15 cellular contexts compared by ENCODE assay signal in genomic region chr16:84391151-84391873, GRCh38. TPM values are rescaled to one million over a fixed set of nuclear protein-coding genes. Genes with fewer than 3 reads are reported as not detected.
DNase-seq lines count a peak whose midpoint lies in the region; ATAC-seq, FAIRE-seq and TF ChIP-seq lines count a peak whose summit lies in the region.
"Had no signal": no experiment of that assay in that cellular context is flagged by ENCODE, and none has a peak within 500 bp of the region (broad histone marks: within the 10 kb centered on the region; RNA-seq: fewer than 3 reads in every experiment).

No MANE protein-coding gene starts in this region.

- no peak overlapping the region for H3K4me3 ChIP-seq in fibroblast of villous mesenchyme (ENCODE audit: low read depth, low read length)
- no peak overlapping the region for H3K4me3 ChIP-seq in HAP-1

- in situ Hi-C loops in HAP-1 (cut with MboI; ENCODE audit: low sequenced_read_pairs) = no loop called here

- DNase-seq in Ammon's horn (ENCODE audit: low spot score) (peak; percentile 77), anterior cingulate cortex (lab: John Stamatoyannopoulos, UW) (peak in 43 of 58 donors; percentile 12 to 90 (median 48)), fibroblast of villous mesenchyme (ENCODE audit: low read depth) (peak; percentile 14), nucleus accumbens (lab: John Stamatoyannopoulos, UW) (peak in 42 of 56 donors; percentile 6 to 79 (median 33)), GM19239 (ENCODE audit: insufficient read length, low spot score) (no peak), AG08396 (ENCODE audit: low spot score) (no peak), HAP-1 (ENCODE audit: low spot score in 2 of 2) (no peak)
- DNase-seq: activated CD4-positive, alpha-beta T cell treated with anti-CD3 and anti-CD28 coated beads, Interleukin-2, amount 10 ng/mL, durations not matched to agents 7 days and 5 days; DMS 273 treated with DMSO at 0.1 percent for 48 hours; effector memory CD8-positive, alpha-beta T cell; NCI-H748 treated with DMSO at 0.1 percent for 48 hours; T-helper 17 cell had no signal

- ATAC-seq in GM19328 (IDR thresholded peaks at IDR 0.05; ENCODE audit: unreplicated experiment) = no peak
- ATAC-seq: effector memory CD8-positive, alpha-beta T cell; T-helper 17 cell had no signal

- H3K27me3 ChIP-seq in HAP-1 (ENCODE audit: low read depth) = no peaks in the 10 kb centered on the region

- H3K9me3 ChIP-seq in HAP-1 = no peaks in the 10 kb centered on the region

- no peak for FAIRE-seq in GM19239 (lab: Jason Lieb, UNC)

- no peak for TF ChIP-seq CTCF in fibroblast of villous mesenchyme (IDR thresholded peaks at IDR 0.05; ENCODE audit: insufficient read depth, low read depth, low read length)

- H3K4me1 ChIP-seq in HAP-1 = no peaks in the 10 kb centered on the region

- H3K36me3 ChIP-seq in HAP-1 (replicated peaks) = no peaks in the 10 kb centered on the region

RNA-seq across cellular contexts. Expression of gene ATP2C2, which starts 23.0 kb away (rescaled TPM):
- not detected in 2 replicates for total RNA-seq in fibroblast of villous mesenchyme
- total RNA-seq: activated CD4-positive, alpha-beta T cell treated with anti-CD3 and anti-CD28 coated beads, Interleukin-2, amount 10 ng/mL, durations not matched to agents 7 days and 5 days; activated T-helper 1 cell treated with anti-CD3 and anti-CD28 coated beads, Interleukin-12 subunit alpha, Interleukin-12 subunit beta, Interleukin-2, Interleukin-4 antibody, amounts not matched to agents 30 ng/mL and 10 ng/mL and 1 ng/mL, durations not matched to agents 14 hours and 24 hours and 36 hours; RPMI7951; T-helper 17 cell had no signal

Comparison
In these comparisons a context has a peak if more than half of its experiments do, and no peak if none do; other contexts are left out.
1. DNase-seq: peak in Ammon's horn (single experiment), anterior cingulate cortex (43 of 58), fibroblast of villous mesenchyme (single experiment) and nucleus accumbens (42 of 56); none in GM19239 (single experiment), AG08396 (single experiment) and HAP-1 (0 of 2).